26 cellular contexts compared by ENCODE assay signal in the genomic region with DNA sequence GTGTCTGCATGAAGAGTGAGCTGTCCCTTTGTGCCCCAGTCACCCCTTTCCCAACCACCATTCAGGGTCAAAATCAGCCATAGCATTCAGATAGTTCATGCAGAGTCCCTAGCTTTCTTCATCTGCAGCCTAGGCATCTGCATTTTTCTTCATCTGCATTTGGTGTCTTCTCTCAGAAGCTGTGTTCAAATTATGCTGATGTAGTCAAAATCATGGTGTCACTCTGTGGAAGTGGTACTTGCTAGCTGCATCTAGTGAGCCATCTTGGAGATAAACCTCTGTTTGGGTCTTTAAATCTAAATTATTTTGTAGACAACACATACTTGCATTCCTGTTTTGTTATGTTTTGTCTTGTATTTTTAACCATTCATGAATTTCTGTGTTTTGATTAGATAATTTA.
"Had no signal": no experiment of that assay in that cellular context is flagged by ENCODE, and none has a peak within 500 bp of the region (broad histone marks: within the 10 kb centered on the region; RNA-seq: fewer than 3 reads in every experiment).

No MANE protein-coding gene starts in this region.

- H3K9me3 ChIP-seq: stomach, suprapubic skin, testis, thoracic aorta, thyroid gland, tibial artery, tibial nerve, transverse colon, upper lobe of left lung, upper lobe of right lung, uterus, vagina had no signal

- FAIRE-seq: urothelium cell line had no signal

- DNase-seq: stimulated activated CD4-positive, alpha-beta T cell treated with anti-CD3 and anti-CD28 coated beads, Interleukin-2, amount 100 ng/mL, for 48 hours; stimulated activated CD4-positive, alpha-beta T cell treated with anti-CD3 and anti-CD28 coated beads, Interleukin-4, amount 100 ng/mL, for 1 hour; stimulated activated CD4-positive, alpha-beta T cell treated with anti-CD3 and anti-CD28 coated beads, Interleukin-4, amount 100 ng/mL, for 24 hours; stimulated activated CD4-positive, alpha-beta T cell treated with anti-CD3 and anti-CD28 coated beads, Interleukin-4, amount 100 ng/mL, for 4 hours; stimulated activated CD8-positive, alpha-beta memory T cell treated with anti-CD3 and anti-CD28 coated beads, Interleukin-4, amount 100 ng/mL, for 48 hours; stimulated activated naive B cell treated with anti-CD40 and anti-IgM and Interleukin-4, amounts not matched to agents 10 μg/mL and 1 μg/mL and 100 μg/mL, for 72 hours; stimulated activated naive CD4-positive, alpha-beta T cell; stimulated activated naive CD4-positive, alpha-beta T cell treated with Interleukin-2 at 50 U/mL for 16 hours; stimulated activated naive CD8-positive, alpha-beta T cell treated with anti-CD3 and anti-CD28 coated beads, Interleukin-15, amount 100 ng/mL, for 72 hours; stomach; substantia nigra; testis; thyroid gland; tibial artery; transverse colon; trophoblast cell; upper lobe of left lung; upper lobe of right lung; uterus had no signal

- H3K4me1 ChIP-seq: stomach, suprapubic skin, testis, thyroid gland, tibial artery, tibial nerve, transverse colon, upper lobe of left lung, upper lobe of right lung, uterus, vagina had no signal

- ATAC-seq: stimulated activated effector memory CD8-positive, alpha-beta T cell treated with anti-CD3 and anti-CD28 coated beads, Interleukin-12 subunit alpha, Interleukin-12 subunit beta, amount 100 ng/mL, for 72 hours; stimulated activated memory B cell treated with anti-CD40 and anti-IgM and Interleukin-4, amounts not matched to agents 10 μg/mL and 1 μg/mL and 100 μg/mL, for 72 hours; stimulated activated naive B cell treated with anti-CD40 and anti-IgM and Interleukin-4, amounts not matched to agents 10 μg/mL and 1 μg/mL and 100 μg/mL, for 72 hours; stimulated activated naive CD8-positive, alpha-beta T cell treated with anti-CD3 and anti-CD28 coated beads, Interleukin-15, amount 100 ng/mL, for 72 hours; upper lobe of right lung had no signal

- H3K36me3 ChIP-seq: stomach, suprapubic skin, thoracic aorta, thyroid gland, tibial artery, tibial nerve, transverse colon, upper lobe of left lung, upper lobe of right lung, uterus, vagina had no signal

- H3K27ac ChIP-seq: stomach, suprapubic skin, testis, thoracic aorta, thyroid gland, tibial artery, tibial nerve, transverse colon, upper lobe of left lung, upper lobe of right lung, uterus, vagina had no signal

- H3K4me3 ChIP-seq: stomach, suprapubic skin, testis, thoracic aorta, thyroid gland, tibial artery, tibial nerve, transverse colon, upper lobe of left lung, upper lobe of right lung, uterus, vagina had no signal

- H3K27me3 ChIP-seq: stomach, suprapubic skin, testis, thyroid gland, tibial artery, tibial nerve, transverse colon, upper lobe of left lung, upper lobe of right lung, uterus, vagina had no signal
